1 cellular context compared by ENCODE assay signal in genomic region chr11:61747389-61748285, GRCh38.
TF ChIP-seq lines count a peak whose summit lies in the region.

No MANE protein-coding gene starts in this region.

TF ChIP-seq in GM12878, 131 proteins besides CTCF, POLR2A, EP300 and RAD21 (continued from another document):
- TF ChIP-seq ZNF592 (IDR thresholded peaks at IDR 0.05) (no peak), TARDBP (IDR thresholded peaks at IDR 0.05; ENCODE audit: borderline replicate concordance) (no peak), ELK1 (IDR thresholded peaks at IDR 0.05; ENCODE audit: low read depth, low read length) (0 out of 2 replicates have a peak, but pooled peaks have one; percentile 31), ASH2L (IDR thresholded peaks at IDR 0.05; ENCODE audit: borderline replicate concordance, low read depth) (no peak), RELB (IDR thresholded peaks at IDR 0.05; ENCODE audit: low read depth) (no peak), NFXL1 (IDR thresholded peaks at IDR 0.05; ENCODE audit: borderline replicate concordance) (no peak), IKZF1 (conservative IDR thresholded peaks at IDR 0.05) (0 out of 2 replicates have a peak, but pooled peaks have one; percentile 27), USF2 (IDR thresholded peaks at IDR 0.05; ENCODE audit: borderline replicate concordance, low read depth, low read length) (no peak), NFYA (IDR thresholded peaks at IDR 0.05; ENCODE audit: borderline replicate concordance, low read depth, low read length) (no peak), SP1 (IDR thresholded peaks at IDR 0.05; ENCODE audit: low read depth, low read length) (no peak), IKZF2 (IDR thresholded peaks at IDR 0.05) (no peak), CREM (IDR thresholded peaks at IDR 0.05; ENCODE audit: low read depth) (no peak), MTA3 (IDR thresholded peaks at IDR 0.05; ENCODE audit: borderline replicate concordance, low read length) (no peak), BHLHE40 (IDR thresholded peaks at IDR 0.05; ENCODE audit: borderline replicate concordance in 1 of 2, low read depth in 2 of 2, low read length in 1 of 2) (peak in 1 of 2 experiments; percentile 36; a peak in 1 of 4 replicates), SUPT20H (IDR thresholded peaks at IDR 0.05; ENCODE audit: borderline replicate concordance, control insufficient read depth, low read depth, low read length) (no peak)
